28 cellular contexts compared by ENCODE assay signal in genomic region chr2:7278984-7279383, GRCh38.
"Had no signal": no experiment of that assay in that cellular context is flagged by ENCODE, and none has a peak within 500 bp of the region (broad histone marks: within the 10 kb centered on the region; RNA-seq: fewer than 3 reads in every experiment).

No MANE protein-coding gene starts in this region.

- H3K4me1 ChIP-seq: colonic mucosa, esophagus muscularis mucosa, esophagus squamous epithelium, foreskin keratinocyte, gastrocnemius medialis, gastroesophageal sphincter, heart left ventricle, heart right ventricle had no signal

- H3K9me3 ChIP-seq: colonic mucosa, esophagus muscularis mucosa, esophagus squamous epithelium, gastrocnemius medialis, gastroesophageal sphincter, heart left ventricle had no signal

- H3K27me3 ChIP-seq: colonic mucosa, foreskin keratinocyte, gastrocnemius medialis had no signal

- H3K36me3 ChIP-seq: colonic mucosa, esophagus muscularis mucosa, esophagus squamous epithelium, gastrocnemius medialis, gastroesophageal sphincter, heart left ventricle, heart right ventricle had no signal

- DNase-seq: colonic mucosa; cortex of kidney; dermis blood vessel endothelial cell; dorsolateral prefrontal cortex; effector CD4-positive, alpha-beta T cell; effector CD8-positive, alpha-beta T cell; effector memory CD4-positive, alpha-beta T cell; effector memory CD8-positive, alpha-beta T cell; endodermal cell; erythroblast; esophagus squamous epithelium; foreskin fibroblast; foreskin keratinocyte; foreskin melanocyte; gastrocnemius medialis; glutamatergic neuron; head of caudate nucleus; heart left ventricle; heart right ventricle had no signal

- FAIRE-seq: colon, endometrium, endothelial cell of umbilical vein, frontal cortex had no signal

- H3K4me3 ChIP-seq: colonic mucosa, coronary artery, dorsolateral prefrontal cortex, esophagus muscularis mucosa, esophagus squamous epithelium, gastrocnemius medialis, gastroesophageal sphincter, heart left ventricle, heart right ventricle had no signal

- ATAC-seq: effector memory CD8-positive, alpha-beta T cell; esophagus mucosa; foreskin keratinocyte; gastrocnemius medialis; gastroesophageal sphincter; heart left ventricle; heart right ventricle had no signal

- H3K27ac ChIP-seq: colonic mucosa, coronary artery, dorsolateral prefrontal cortex, epithelial cell of prostate, esophagus muscularis mucosa, esophagus squamous epithelium, foreskin keratinocyte, gastrocnemius medialis, gastroesophageal sphincter, heart left ventricle, heart right ventricle had no signal
